In the genomic region with DNA sequence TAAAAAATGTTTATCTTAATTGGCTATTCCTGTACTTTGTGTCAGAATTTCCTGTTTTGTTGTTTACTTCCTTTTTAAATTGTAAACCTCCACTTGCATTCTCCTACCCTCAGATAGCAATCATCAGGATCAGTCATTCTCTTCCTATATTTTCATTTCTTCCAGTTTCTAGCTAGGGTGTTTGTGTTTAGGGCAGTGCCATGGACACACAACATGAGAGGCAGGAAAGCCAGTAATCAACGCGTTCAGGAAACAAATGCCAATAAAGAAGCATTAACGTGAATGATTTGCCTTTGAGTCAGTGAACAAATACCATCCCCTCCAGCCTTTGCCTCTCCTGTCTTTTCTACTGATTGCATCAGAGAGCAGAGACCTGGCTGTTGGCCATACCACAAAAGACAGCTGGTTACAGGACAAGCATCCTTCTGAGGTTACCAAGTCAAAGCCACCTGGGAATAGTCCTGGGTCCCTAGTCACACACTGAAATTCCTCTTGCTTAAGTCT, we compare ENCODE assay signal across 1 cellular context.
TF ChIP-seq lines count a peak whose summit lies in the region.

No MANE protein-coding gene starts in this region.

TF ChIP-seq in A549, 52 proteins besides CTCF, POLR2A, EP300 and RAD21 (continued from another document):
- TF ChIP-seq, protein P1, sequence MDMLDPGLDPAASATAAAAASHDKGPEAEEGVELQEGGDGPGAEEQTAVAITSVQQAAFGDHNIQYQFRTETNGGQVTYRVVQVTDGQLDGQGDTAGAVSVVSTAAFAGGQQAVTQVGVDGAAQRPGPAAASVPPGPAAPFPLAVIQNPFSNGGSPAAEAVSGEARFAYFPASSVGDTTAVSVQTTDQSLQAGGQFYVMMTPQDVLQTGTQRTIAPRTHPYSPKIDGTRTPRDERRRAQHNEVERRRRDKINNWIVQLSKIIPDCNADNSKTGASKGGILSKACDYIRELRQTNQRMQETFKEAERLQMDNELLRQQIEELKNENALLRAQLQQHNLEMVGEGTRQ (IDR thresholded peaks at IDR 0.05): no peak
- TF ChIP-seq MYC (IDR thresholded peaks at IDR 0.05; ENCODE audit: borderline replicate concordance, low read length) (no peak), NPAS2 (CRISPR knock-in tag; IDR thresholded peaks at IDR 0.05; ENCODE audit: borderline replicate concordance) (no peak), EHF (CRISPR knock-in tag; IDR thresholded peaks at IDR 0.05) (no peak), HEYL (CRISPR knock-in tag; IDR thresholded peaks at IDR 0.05) (no peak), PHF8 (IDR thresholded peaks at IDR 0.05; ENCODE audit: borderline replicate concordance, low read depth) (no peak), NFE2L2 (conservative IDR thresholded peaks at IDR 0.05; ENCODE audit: low read length) (no peak), HOXB5 (CRISPR knock-in tag; IDR thresholded peaks at IDR 0.05) (no peak), RNF2 (IDR thresholded peaks at IDR 0.05; ENCODE audit: borderline replicate concordance, low read depth) (no peak), JUNB (IDR thresholded peaks at IDR 0.05) (peak; percentile 88), RARB (CRISPR knock-in tag; IDR thresholded peaks at IDR 0.05) (no peak), ESRRA (IDR thresholded peaks at IDR 0.05; ENCODE audit: borderline replicate concordance, low read length) (no peak), HDAC2 (IDR thresholded peaks at IDR 0.05) (no peak), FOSL2 (IDR thresholded peaks at IDR 0.05) (peak; percentile 87), FOSL2 (CRISPR knock-in tag; IDR thresholded peaks at IDR 0.05) (peak; percentile 80), KDM1A (IDR thresholded peaks at IDR 0.05; ENCODE audit: low read depth) (no peak), BHLHE40 (IDR thresholded peaks at IDR 0.05; ENCODE audit: low read depth, low read length) (no peak), EHMT2 (IDR thresholded peaks at IDR 0.05; ENCODE audit: low read depth) (no peak), SMC3 (IDR thresholded peaks at IDR 0.05) (no peak; the same call in 2 of the 3 replicates), CEBPB (IDR thresholded peaks at IDR 0.05) (peak; percentile 94 to 98), TP53 (CRISPR knock-in tag; IDR thresholded peaks at IDR 0.05) (no peak), CBX2 (IDR thresholded peaks at IDR 0.05; ENCODE audit: borderline replicate concordance, low read depth) (no peak), RFX5 (IDR thresholded peaks at IDR 0.05) (no peak), RCOR1 (IDR thresholded peaks at IDR 0.05; ENCODE audit: low read depth, low read length) (no peak), ZC3H11A (IDR thresholded peaks at IDR 0.05) (no peak), CBX8 (IDR thresholded peaks at IDR 0.05) (no peak)
- TF ChIP-seq, protein P2, sequence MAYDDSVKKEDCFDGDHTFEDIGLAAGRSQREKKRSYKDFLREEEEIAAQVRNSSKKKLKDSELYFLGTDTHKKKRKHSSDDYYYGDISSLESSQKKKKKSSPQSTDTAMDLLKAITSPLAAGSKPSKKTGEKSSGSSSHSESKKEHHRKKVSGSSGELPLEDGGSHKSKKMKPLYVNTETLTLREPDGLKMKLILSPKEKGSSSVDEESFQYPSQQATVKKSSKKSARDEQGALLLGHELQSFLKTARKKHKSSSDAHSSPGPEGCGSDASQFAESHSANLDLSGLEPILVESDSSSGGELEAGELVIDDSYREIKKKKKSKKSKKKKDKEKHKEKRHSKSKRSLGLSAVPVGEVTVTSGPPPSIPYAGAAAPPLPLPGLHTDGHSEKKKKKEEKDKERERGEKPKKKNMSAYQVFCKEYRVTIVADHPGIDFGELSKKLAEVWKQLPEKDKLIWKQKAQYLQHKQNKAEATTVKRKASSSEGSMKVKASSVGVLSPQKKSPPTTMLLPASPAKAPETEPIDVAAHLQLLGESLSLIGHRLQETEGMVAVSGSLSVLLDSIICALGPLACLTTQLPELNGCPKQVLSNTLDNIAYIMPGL (CRISPR knock-in tag; IDR thresholded peaks at IDR 0.05; ENCODE audit: borderline replicate concordance): no peak
- TF ChIP-seq, protein P3, sequence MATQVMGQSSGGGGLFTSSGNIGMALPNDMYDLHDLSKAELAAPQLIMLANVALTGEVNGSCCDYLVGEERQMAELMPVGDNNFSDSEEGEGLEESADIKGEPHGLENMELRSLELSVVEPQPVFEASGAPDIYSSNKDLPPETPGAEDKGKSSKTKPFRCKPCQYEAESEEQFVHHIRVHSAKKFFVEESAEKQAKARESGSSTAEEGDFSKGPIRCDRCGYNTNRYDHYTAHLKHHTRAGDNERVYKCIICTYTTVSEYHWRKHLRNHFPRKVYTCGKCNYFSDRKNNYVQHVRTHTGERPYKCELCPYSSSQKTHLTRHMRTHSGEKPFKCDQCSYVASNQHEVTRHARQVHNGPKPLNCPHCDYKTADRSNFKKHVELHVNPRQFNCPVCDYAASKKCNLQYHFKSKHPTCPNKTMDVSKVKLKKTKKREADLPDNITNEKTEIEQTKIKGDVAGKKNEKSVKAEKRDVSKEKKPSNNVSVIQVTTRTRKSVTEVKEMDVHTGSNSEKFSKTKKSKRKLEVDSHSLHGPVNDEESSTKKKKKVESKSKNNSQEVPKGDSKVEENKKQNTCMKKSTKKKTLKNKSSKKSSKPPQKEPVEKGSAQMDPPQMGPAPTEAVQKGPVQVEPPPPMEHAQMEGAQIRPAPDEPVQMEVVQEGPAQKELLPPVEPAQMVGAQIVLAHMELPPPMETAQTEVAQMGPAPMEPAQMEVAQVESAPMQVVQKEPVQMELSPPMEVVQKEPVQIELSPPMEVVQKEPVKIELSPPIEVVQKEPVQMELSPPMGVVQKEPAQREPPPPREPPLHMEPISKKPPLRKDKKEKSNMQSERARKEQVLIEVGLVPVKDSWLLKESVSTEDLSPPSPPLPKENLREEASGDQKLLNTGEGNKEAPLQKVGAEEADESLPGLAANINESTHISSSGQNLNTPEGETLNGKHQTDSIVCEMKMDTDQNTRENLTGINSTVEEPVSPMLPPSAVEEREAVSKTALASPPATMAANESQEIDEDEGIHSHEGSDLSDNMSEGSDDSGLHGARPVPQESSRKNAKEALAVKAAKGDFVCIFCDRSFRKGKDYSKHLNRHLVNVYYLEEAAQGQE (IDR thresholded peaks at IDR 0.05): no peak
- TF ChIP-seq, protein P4, sequence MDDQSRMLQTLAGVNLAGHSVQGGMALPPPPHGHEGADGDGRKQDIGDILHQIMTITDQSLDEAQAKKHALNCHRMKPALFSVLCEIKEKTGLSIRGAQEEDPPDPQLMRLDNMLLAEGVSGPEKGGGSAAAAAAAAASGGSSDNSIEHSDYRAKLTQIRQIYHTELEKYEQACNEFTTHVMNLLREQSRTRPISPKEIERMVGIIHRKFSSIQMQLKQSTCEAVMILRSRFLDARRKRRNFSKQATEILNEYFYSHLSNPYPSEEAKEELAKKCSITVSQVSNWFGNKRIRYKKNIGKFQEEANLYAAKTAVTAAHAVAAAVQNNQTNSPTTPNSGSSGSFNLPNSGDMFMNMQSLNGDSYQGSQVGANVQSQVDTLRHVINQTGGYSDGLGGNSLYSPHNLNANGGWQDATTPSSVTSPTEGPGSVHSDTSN (IDR thresholded peaks at IDR 0.05): peak; percentile 84
- TF ChIP-seq, protein P5, sequence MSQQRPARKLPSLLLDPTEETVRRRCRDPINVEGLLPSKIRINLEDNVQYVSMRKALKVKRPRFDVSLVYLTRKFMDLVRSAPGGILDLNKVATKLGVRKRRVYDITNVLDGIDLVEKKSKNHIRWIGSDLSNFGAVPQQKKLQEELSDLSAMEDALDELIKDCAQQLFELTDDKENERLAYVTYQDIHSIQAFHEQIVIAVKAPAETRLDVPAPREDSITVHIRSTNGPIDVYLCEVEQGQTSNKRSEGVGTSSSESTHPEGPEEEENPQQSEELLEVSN (IDR thresholded peaks at IDR 0.05; ENCODE audit: borderline replicate concordance, low read depth): no peak
- TF ChIP-seq, protein P6, sequence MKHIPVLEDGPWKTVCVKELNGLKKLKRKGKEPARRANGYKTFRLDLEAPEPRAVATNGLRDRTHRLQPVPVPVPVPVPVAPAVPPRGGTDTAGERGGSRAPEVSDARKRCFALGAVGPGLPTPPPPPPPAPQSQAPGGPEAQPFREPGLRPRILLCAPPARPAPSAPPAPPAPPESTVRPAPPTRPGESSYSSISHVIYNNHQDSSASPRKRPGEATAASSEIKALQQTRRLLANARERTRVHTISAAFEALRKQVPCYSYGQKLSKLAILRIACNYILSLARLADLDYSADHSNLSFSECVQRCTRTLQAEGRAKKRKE (CRISPR knock-in tag; IDR thresholded peaks at IDR 0.05; ENCODE audit: low read depth): no peak
